Comparison of ENCODE assay signal across 8 cellular contexts in the genomic region with DNA sequence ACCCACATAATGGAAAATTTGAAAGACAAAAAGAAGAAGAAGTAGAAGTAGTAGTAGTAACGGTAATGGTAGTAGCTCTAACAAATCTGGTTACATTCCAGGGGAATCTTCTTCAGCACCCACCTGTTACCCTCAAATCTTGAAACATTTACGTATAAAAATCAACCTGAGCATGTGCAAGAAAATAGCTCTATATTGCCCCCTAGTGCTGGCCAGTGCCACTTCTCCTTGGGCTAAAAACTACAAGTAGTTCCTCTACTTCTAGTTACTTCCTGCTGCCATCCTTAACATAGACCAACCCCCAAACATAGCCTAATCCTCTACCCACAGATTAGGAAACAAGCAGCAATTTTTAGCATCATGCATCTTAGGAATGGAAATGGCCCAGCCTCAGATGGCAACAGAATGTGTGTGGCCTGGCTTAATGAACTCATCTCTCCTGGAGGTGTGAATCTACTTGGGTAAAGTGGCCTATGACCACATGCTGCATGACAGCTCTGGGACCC. TPM values are rescaled to one million over a fixed set of nuclear protein-coding genes. Genes with fewer than 3 reads are reported as not detected.
DNase-seq lines count a peak whose midpoint lies in the region; ATAC-seq and TF ChIP-seq lines count a peak whose summit lies in the region.

No MANE protein-coding gene starts in this region.

- POLR2A ChIA-PET in AG04450 (lab: Yijun Ruan, JAX), result interaction anchor here (1.0 to 1.5 kb wide), 3 partner anchors 77 to 492 kb away, joined by 4 to 6 read pairs (median 6); no protein-coding TSS in a partner anchor

- H3K27ac Mint-ChIP-seq in progenitor cell of endocrine pancreas, result peak overlapping the region; percentile 73

- H3K9me3 Mint-ChIP-seq in progenitor cell of endocrine pancreas (ENCODE audit: low read depth), result no peaks in the 10 kb centered on the region

- H3K27me3 Mint-ChIP-seq in progenitor cell of endocrine pancreas, result no peaks in the 10 kb centered on the region

- CTCF ChIA-PET in AG04450 (lab: Charles Lee), result interaction anchor here (0.5 to 5.4 kb wide), 52 partner anchors 8 to 1564 kb away, joined by 3 to 53 read pairs (median 4); partner anchors contain the start of gene CTSO

- H3K36me3 Mint-ChIP-seq in progenitor cell of endocrine pancreas (ENCODE audit: insufficient read depth), result no peaks in the 10 kb centered on the region

- 30 to 34% methylated on average over 2 of the region's 2 CpGs for WGBS in heart right ventricle, 2 donors

- H3K9me3 ChIP-seq in AG04450 (ENCODE audit: control insufficient read depth, insufficient read depth, low read length), result no peaks in the 10 kb centered on the region
- no peaks in the 10 kb centered on the region for H3K9me3 ChIP-seq in heart right ventricle

- TF ChIP-seq CTCF in AG04450 (IDR thresholded peaks at IDR 0.05; ENCODE audit: low read depth, low read length) (peak; percentile 87), GM12875 (IDR thresholded peaks at IDR 0.05; ENCODE audit: borderline replicate concordance, insufficient read depth, low read depth, low read length) (peak; percentile 69), heart right ventricle (IDR thresholded peaks at IDR 0.05) (peak; percentile 60 to 82 (median 79)), progenitor cell of endocrine pancreas (IDR thresholded peaks at IDR 0.05; ENCODE audit: unreplicated experiment) (peak; percentile 89)

- H3K4me1 Mint-ChIP-seq in progenitor cell of endocrine pancreas (ENCODE audit: low read depth), result peaks cover 47% of the 10 kb centered on the region

- H3K27me3 ChIP-seq in AG04450 (ENCODE audit: control insufficient read depth, insufficient read depth, low read length), result no peaks in the 10 kb centered on the region
- peaks cover 0 to 7% (median 0%) of the 10 kb centered on the region in 7 donors for H3K27me3 ChIP-seq in heart right ventricle

- intact Hi-C loops in heart right ventricle (cut with DNase I), result loop anchor here in 2 of 10 donors (5.0 to 10.0 kb wide), 2 partner anchors 374 to 491 kb away; no protein-coding TSS in a partner anchor

- H3K4me3 ChIP-seq in AG04450 (ENCODE audit: low read depth, low read length), result peak overlapping the region; percentile 94
- H3K4me3 ChIP-seq in GM12875 (ENCODE audit: low read depth, low read length), result no peak overlapping the region
- peak overlapping the region in 5 of 10 donors; percentile 74 to 86 (median 80) for H3K4me3 ChIP-seq in heart right ventricle

- peak overlapping the region; percentile 13 for H3K27ac ChIP-seq in AG04450 (ENCODE audit: low read depth, low read length)
- H3K27ac ChIP-seq in heart right ventricle, result peak overlapping the region in 5 of 10 donors; percentile 6 to 87 (median 18)

- ATAC-seq in HG02885 (IDR thresholded peaks at IDR 0.05; ENCODE audit: poor library complexity, unreplicated experiment) (peak; percentile 82), heart right ventricle (peak in 5 of 8 donors; percentile 25 to 43 (median 38)), GM21737 (IDR thresholded peaks at IDR 0.05; ENCODE audit: unreplicated experiment) (no peak)

- H3K4me1 ChIP-seq in heart right ventricle, result peaks cover 0 to 53% (median 30%) of the 10 kb centered on the region in 9 donors

- DNase-seq in AG04450 (ENCODE audit: low read depth, low spot score) (no peak), NCI-H2029 (lab: John Stamatoyannopoulos, UW) (peak; percentile 28), heart right ventricle (peak; percentile 15 to 57), progenitor cell of endocrine pancreas (ENCODE audit: low spot score, unreplicated experiment) (peak; percentile 37)
- peak; percentile 13 to 42 for DNase-seq in activated CD4-positive, alpha-beta T cell treated with anti-CD3 and anti-CD28 coated beads, Interleukin-2, amount 50 U/mL, for 48 hours

- H3K36me3 ChIP-seq in heart right ventricle, result no peaks in the 10 kb centered on the region

- H3K4me3 Mint-ChIP-seq in progenitor cell of endocrine pancreas (ENCODE audit: low read depth), result peak overlapping the region; percentile 84

RNA-seq across cellular contexts. Expression of gene PDGFC, which starts 3.1 kb away (rescaled TPM):
- polyA plus RNA-seq in AG04450 (2011; rRNA removed), result 66.8 and 72.7 TPM in 2 replicates
- polyA minus RNA-seq in AG04450 (2011; rRNA and poly(A)+ RNA removed), result 90.2 and 126 TPM in 2 replicates
- 10 to 100 TPM; 10.1 to 18.2 (median 15.2) TPM for total RNA-seq in heart right ventricle
- 1 to 10 TPM; 2.1 to 2.6 TPM for polyA plus RNA-seq in heart right ventricle
- total RNA-seq in progenitor cell of endocrine pancreas, result 42.2 and 42.5 TPM in 2 replicates
